In genomic region chr10:77873558-77874380, GRCh38 we compare ENCODE assay signal across 8 cellular contexts. TPM values are rescaled to one million over a fixed set of nuclear protein-coding genes. Genes with fewer than 3 reads are reported as not detected.
DNase-seq lines count a peak whose midpoint lies in the region; ATAC-seq and TF ChIP-seq lines count a peak whose summit lies in the region.

No MANE protein-coding gene starts in this region.

- H3K9me3 ChIP-seq in prostate gland, result no peaks in the 10 kb centered on the region

- ATAC-seq in GM21381 (IDR thresholded peaks at IDR 0.05; ENCODE audit: unreplicated experiment), result peak; percentile 88

- no peak overlapping the region for H3K27ac ChIP-seq in HL-60 (replicated peaks)
- peak overlapping the region; percentile 89 to 92 for H3K27ac ChIP-seq in prostate gland

- DNase-seq in GF-D8 (lab: John Stamatoyannopoulos, UW) (peak; percentile 77), HL-60 (ENCODE audit: low read depth in 1 of 2, low spot score in 1 of 2) (peak; percentile 41 to 44), UCSD-AML1 (lab: John Stamatoyannopoulos, UW; ENCODE audit: unreplicated experiment) (peak; percentile 74), epithelial cell of esophagus (ENCODE audit: low read depth) (peak; percentile 88), prostate gland (ENCODE audit: low spot score) (peak; percentile 81), NCI-H2081 treated with DMSO at 0.1 percent for 48 hours (lab: John Stamatoyannopoulos, UW) (no peak), SK-N-DZ (ENCODE audit: low spot score) (no peak)

- peak; percentile 79 for TF ChIP-seq POLR2A in prostate gland (IDR thresholded peaks at IDR 0.05)

- no peaks in the 10 kb centered on the region for H3K36me3 ChIP-seq in prostate gland

- 13% methylated on average over 15 of the region's 15 CpGs for WGBS in prostate gland

- no peak overlapping the region for H3K4me3 ChIP-seq in HL-60 (replicated peaks; ENCODE audit: insufficient read depth, low read length)
- no peak overlapping the region for H3K4me3 ChIP-seq in epithelial cell of esophagus (ENCODE audit: low read length)
- H3K4me3 ChIP-seq in prostate gland, result no peak overlapping the region

- TF ChIP-seq CTCF in HL-60 (IDR thresholded peaks at IDR 0.05; ENCODE audit: insufficient read depth, low read length) (no peak), epithelial cell of esophagus (IDR thresholded peaks at IDR 0.05; ENCODE audit: insufficient read depth, low read depth, low read length, missing control alignments) (no peak), prostate gland (IDR thresholded peaks at IDR 0.05) (no peak)

- H3K27me3 ChIP-seq in HL-60 (ENCODE audit: insufficient read depth, poor library complexity, severe bottlenecking), result no peaks in the 10 kb centered on the region
- no peaks in the 10 kb centered on the region for H3K27me3 ChIP-seq in prostate gland (replicated peaks; ENCODE audit: insufficient read depth)

- peaks cover 14% of the 10 kb centered on the region for H3K4me1 ChIP-seq in prostate gland (replicated peaks)

- intact Hi-C loops in prostate gland (cut with DNase I), result no loop called here

RNA-seq across cellular contexts. Expression of gene DLG5, which starts 52.8 kb away (rescaled TPM):
- total RNA-seq in prostate gland, result 100 to 1,000 TPM in 1 of 2 donors, 10 to 100 TPM in 1; 72.3 to 134 TPM
- 20.6 and 23.3 TPM in 2 replicates for polyA plus RNA-seq in SK-N-DZ (2014; cell fraction: cytosol; rRNA removed)
- polyA plus RNA-seq in SK-N-DZ (2014; cell fraction: nucleus; rRNA removed), result 26.3 and 39.2 TPM in 2 replicates

Comparison
In these comparisons a context has a peak if more than half of its experiments do, and no peak if none do; other contexts are left out.
1. DNase-seq: peak in GF-D8 (single experiment), HL-60 (2 of 2), UCSD-AML1 (single experiment), epithelial cell of esophagus (single experiment) and prostate gland (single experiment); none in NCI-H2081 treated with DMSO at 0.1 percent for 48 hours (single experiment) and SK-N-DZ (single experiment).